Comparison of ENCODE assay signal across 14 cellular contexts in the genomic region with DNA sequence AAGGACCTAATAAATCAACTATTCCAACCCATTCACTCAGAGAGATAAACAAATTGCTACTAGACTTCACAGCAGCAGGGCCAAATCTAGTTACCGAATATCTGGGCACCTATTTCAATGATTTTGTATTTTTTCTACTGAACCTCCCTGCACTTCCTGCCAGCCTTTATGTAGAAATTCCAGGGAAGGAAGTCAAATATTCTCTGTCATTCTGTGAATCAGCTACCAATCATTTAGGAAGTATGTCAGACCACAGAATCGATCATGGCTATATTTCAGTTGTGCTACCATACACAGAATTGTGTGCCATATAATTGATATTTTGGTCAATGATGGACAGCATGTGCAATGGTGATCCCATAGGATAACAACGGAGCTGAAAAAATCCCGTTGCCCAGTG.
A peak's percentile ranks its signal among the peaks of the same experiment; 100 is the strongest.
DNase-seq lines count a peak whose midpoint lies in the region; ATAC-seq and TF ChIP-seq lines count a peak whose summit lies in the region.
"Had no signal": no experiment of that assay in that cellular context is flagged by ENCODE, and none has a peak within 500 bp of the region (broad histone marks: within the 10 kb centered on the region; RNA-seq: fewer than 3 reads in every experiment).

No MANE protein-coding gene starts in this region.

- no peaks in the 10 kb centered on the region for H3K36me3 Mint-ChIP-seq in CD4-positive, alpha-beta memory T cell
- no peaks in the 10 kb centered on the region for H3K36me3 Mint-ChIP-seq in naive thymus-derived CD4-positive, alpha-beta T cell

- H2AFZ ChIP-seq in mammary epithelial cell (ENCODE audit: low read depth, low read length) = peak overlapping the region; percentile 53

- CTCF ChIA-PET in mammary epithelial cell (lab: Charles Lee; ENCODE audit: low non-redundant PET) = interaction anchor here (0.7 kb wide), 1 partner anchor 153 kb away, joined by 3 read pairs; no protein-coding TSS in a partner anchor
- CTCF ChIA-PET in CD4-positive, alpha-beta memory T cell (lab: Charles Lee; ENCODE audit: partially characterized antibody) = no interaction called here
- CTCF ChIA-PET in naive thymus-derived CD4-positive, alpha-beta T cell (lab: Charles Lee) = no interaction called here

- H4K20me1 ChIP-seq in mammary epithelial cell (ENCODE audit: insufficient read depth, low read length) = no peaks in the 10 kb centered on the region

- no peak for ATAC-seq in naive thymus-derived CD4-positive, alpha-beta T cell

- POLR2A ChIA-PET in CD4-positive, alpha-beta memory T cell (lab: Charles Lee; ENCODE audit: partially characterized antibody) = no interaction called here
- POLR2A ChIA-PET in naive thymus-derived CD4-positive, alpha-beta T cell (lab: Charles Lee) = no interaction called here

- no peak overlapping the region for H3K4me3 Mint-ChIP-seq in CD4-positive, alpha-beta memory T cell
- no peak overlapping the region for H3K4me3 Mint-ChIP-seq in naive thymus-derived CD4-positive, alpha-beta T cell
- H3K4me3 Mint-ChIP-seq: CD8-positive, alpha-beta memory T cell had no signal

- H3K79me2 ChIP-seq in mammary epithelial cell (ENCODE audit: insufficient read depth, low read length) = no peaks in the 10 kb centered on the region

- peaks cover 23% of the 10 kb centered on the region for H3K4me1 ChIP-seq in mammary epithelial cell (ENCODE audit: insufficient read depth, low read length)
- no peaks in the 10 kb centered on the region for H3K4me1 ChIP-seq in spleen
- no peaks in the 10 kb centered on the region for H3K4me1 ChIP-seq in CD4-positive, alpha-beta memory T cell (ENCODE audit: insufficient read depth, low read length)
- H3K4me1 ChIP-seq in naive thymus-derived CD4-positive, alpha-beta T cell (ENCODE audit: control insufficient read depth in 2 of 2, insufficient read depth in 2 of 2, low read length in 2 of 2) = no peaks in the 10 kb centered on the region

- no peak overlapping the region for H3K4me2 ChIP-seq in mammary epithelial cell (ENCODE audit: insufficient read depth, low read depth, low read length)

- BruUV-seq in mammary epithelial cell (replicated peaks; lab: Mats Ljungman, UMichigan) = no TSS peak

- 88% methylated on average over 4 of the region's 4 CpGs for WGBS in mammary epithelial cell (ENCODE audit: low coverage, missing lambda C conversion rate)
- WGBS in spleen, 5 donors = 80 to 88% (median 86%) methylated on average over 4 of the region's 4 CpGs

- no peak overlapping the region for H3K27ac Mint-ChIP-seq in CD4-positive, alpha-beta memory T cell
- no peak overlapping the region for H3K27ac Mint-ChIP-seq in naive thymus-derived CD4-positive, alpha-beta T cell
- H3K27ac Mint-ChIP-seq: CD8-positive, alpha-beta memory T cell had no signal

- H3K36me3 ChIP-seq in mammary epithelial cell (ENCODE audit: insufficient read depth, low read length) (no peaks in the 10 kb centered on the region), spleen (no peaks in the 10 kb centered on the region)
- no peaks in the 10 kb centered on the region for H3K36me3 ChIP-seq in CD4-positive, alpha-beta memory T cell (ENCODE audit: insufficient read depth, low read length)
- no peaks in the 10 kb centered on the region for H3K36me3 ChIP-seq in naive thymus-derived CD4-positive, alpha-beta T cell (ENCODE audit: control insufficient read depth in 2 of 3, insufficient read depth in 3 of 3, low read length in 3 of 3)

- dilution Hi-C loops in mammary epithelial cell (cut with HindIII; ENCODE audit: low sequenced_read_pairs) = no loop called here

- in situ Hi-C loops in mammary epithelial cell (cut with MboI; ENCODE audit: low sequenced_read_pairs in 2 of 2) = loop anchor here in 1 of 2 donors (25.0 kb wide), 1 partner anchor 395 kb away; a partner anchor contains a TSS

- no peak overlapping the region for H3K9ac ChIP-seq in mammary epithelial cell (ENCODE audit: insufficient read depth, low read length)

- H3K9me3 ChIP-seq in mammary epithelial cell (replicated peaks; ENCODE audit: insufficient read depth, low read length) (no peaks in the 10 kb centered on the region), spleen (peaks cover 0 to 3% (median 0%) of the 10 kb centered on the region in 8 donors)
- H3K9me3 ChIP-seq in CD4-positive, alpha-beta memory T cell (ENCODE audit: control insufficient read depth in 1 of 2, low read length in 2 of 2) = no peaks in the 10 kb centered on the region
- no peaks in the 10 kb centered on the region for H3K9me3 ChIP-seq in naive thymus-derived CD4-positive, alpha-beta T cell (ENCODE audit: control insufficient read depth in 2 of 3, low read length in 3 of 3)

- intact Hi-C loops in mammary epithelial cell (cut with micrococcal nuclease) = no loop called here
- intact Hi-C loops in spleen (cut with DNase I; ENCODE audit: low total_unique reads) = no loop called here
- intact Hi-C loops in CD4-positive, alpha-beta memory T cell (cut with micrococcal nuclease) = no loop called here
- intact Hi-C loops in naive thymus-derived CD4-positive, alpha-beta T cell (cut with micrococcal nuclease) = no loop called here

- H3K4me3 ChIP-seq in mammary epithelial cell (replicated peaks in 1 of 3; ENCODE audit: insufficient read depth in 1 of 3, low read depth in 2 of 3, low read length in 3 of 3) (no peak overlapping the region), spleen (no peak overlapping the region)
- no peak overlapping the region for H3K4me3 ChIP-seq in CD4-positive, alpha-beta memory T cell (ENCODE audit: low read length in 2 of 2)
- H3K4me3 ChIP-seq in naive thymus-derived CD4-positive, alpha-beta T cell (ENCODE audit: low read length) = no peak overlapping the region

- H3K9me3 Mint-ChIP-seq in CD4-positive, alpha-beta memory T cell = peaks cover 0 to 7% (median under 1%) of the 10 kb centered on the region in 8 donors
- H3K9me3 Mint-ChIP-seq in naive thymus-derived CD4-positive, alpha-beta T cell = peaks cover 0 to 6% (median 0%) of the 10 kb centered on the region in 11 donors

- H3K4me1 Mint-ChIP-seq in CD4-positive, alpha-beta memory T cell = no peaks in the 10 kb centered on the region
- no peaks in the 10 kb centered on the region for H3K4me1 Mint-ChIP-seq in naive thymus-derived CD4-positive, alpha-beta T cell
- H3K4me1 Mint-ChIP-seq: CD8-positive, alpha-beta memory T cell had no signal

- no peak overlapping the region for H3K27ac ChIP-seq in mammary epithelial cell (ENCODE audit: insufficient read depth, low read depth, low read length)
- H3K27ac ChIP-seq in spleen = no peak overlapping the region
- H3K27ac ChIP-seq in CD4-positive, alpha-beta memory T cell (ENCODE audit: low read depth, low read length) = no peak overlapping the region
- H3K27ac ChIP-seq in naive thymus-derived CD4-positive, alpha-beta T cell (ENCODE audit: low read depth, low read length) = no peak overlapping the region

- DNase-seq in ELR (ENCODE audit: low read depth) (peak; percentile 50), LHCN-M2 (ENCODE audit: low read depth) (peak; percentile 10), mammary epithelial cell (peak; percentile 24), kidney tubule cell (ENCODE audit: low spot score) (peak; percentile 70), spleen (no peak), SW480 (ENCODE audit: low spot score) (no peak)
- no peak for DNase-seq in CD4-positive, alpha-beta memory T cell
- no peak for DNase-seq in naive thymus-derived CD4-positive, alpha-beta T cell
- DNase-seq: CD8-positive, alpha-beta memory T cell; KBM-7; MM.1S; NCI-H1417; NCI-H2029; NCI-H510A treated with DMSO at 0.1 percent for 48 hours had no signal

- no peak for TF ChIP-seq POLR2A in spleen (IDR thresholded peaks at IDR 0.05)

- TF ChIP-seq CTCF in mammary epithelial cell (conservative IDR thresholded peaks at IDR 0.05 in 1 of 2, IDR thresholded peaks at IDR 0.05 in 1 of 2; ENCODE audit: extremely low read depth in 1 of 2, insufficient read depth in 1 of 2, low read depth in 1 of 2, low read length in 2 of 2) = no peak
- no peak for TF ChIP-seq CTCF in spleen (IDR thresholded peaks at IDR 0.05 in 8 of 11, conservative IDR thresholded peaks at IDR 0.05 in 3 of 11)

- no peaks in the 10 kb centered on the region for H3K27me3 ChIP-seq in mammary epithelial cell (ENCODE audit: insufficient read depth, low read length)
- no peaks in the 10 kb centered on the region for H3K27me3 ChIP-seq in spleen (replicated peaks in 1 of 7)
- no peaks in the 10 kb centered on the region for H3K27me3 ChIP-seq in CD4-positive, alpha-beta memory T cell (ENCODE audit: insufficient read depth, low read length)
- no peaks in the 10 kb centered on the region for H3K27me3 ChIP-seq in naive thymus-derived CD4-positive, alpha-beta T cell (ENCODE audit: control insufficient read depth in 2 of 2, insufficient read depth in 2 of 2, low read length in 2 of 2)

- H3K27me3 Mint-ChIP-seq in CD4-positive, alpha-beta memory T cell = no peaks in the 10 kb centered on the region
- peaks cover 0 to under 1% (median 0%) of the 10 kb centered on the region in 5 donors for H3K27me3 Mint-ChIP-seq in naive thymus-derived CD4-positive, alpha-beta T cell
- H3K27me3 Mint-ChIP-seq: CD8-positive, alpha-beta memory T cell had no signal

Comparison
In these comparisons a context has a peak if more than half of its experiments do, and no peak if none do; other contexts are left out.
1. DNase-seq: peak in ELR (single experiment), LHCN-M2 (single experiment), mammary epithelial cell (single experiment) and kidney tubule cell (single experiment); none in spleen (single experiment), CD4-positive, alpha-beta memory T cell (0 of 5), naive thymus-derived CD4-positive, alpha-beta T cell (0 of 9) and SW480 (single experiment).